33 cellular contexts compared by ENCODE assay signal in genomic region chr13:103983948-103984347, GRCh38.
"Had no signal": no experiment of that assay in that cellular context is flagged by ENCODE, and none has a peak within 500 bp of the region (broad histone marks: within the 10 kb centered on the region; RNA-seq: fewer than 3 reads in every experiment).

No MANE protein-coding gene starts in this region.

- H3K4me1 Mint-ChIP-seq: T-cell had no signal

- H3K9me3 ChIP-seq: MG63, SJCRH30 had no signal

- H3K36me3 Mint-ChIP-seq: T-cell had no signal

- H3K27ac ChIP-seq: RWPE1, SJCRH30, SK-N-MC had no signal

- H3K4me3 Mint-ChIP-seq: T-cell had no signal

- H3K36me3 ChIP-seq: MG63, SJCRH30 had no signal

- H3K27ac Mint-ChIP-seq: T-cell had no signal

- H3K4me1 ChIP-seq: SJCRH30 had no signal

- ATAC-seq: Panc1, PC-3, Right ventricle myocardium inferior, SK-N-SH treated with all-trans-retinoic acid at 6 μM for 48 hours, T-cell had no signal

- DNase-seq: Karpas-422, MG63, NCI-H1048, NCI-H1092 treated with DMSO at 0.1 percent for 48 hours, NCI-H1105 treated with DMSO at 0.1 percent for 48 hours, NCI-H1417, NCI-H1436, NCI-H146, NCI-H1694, NCI-H187, NCI-H1930, NCI-H2029 treated with DMSO at 0.1 percent for 48 hours, NCI-H2081 treated with DMSO at 0.1 percent for 48 hours, NCI-H2107, NCI-H2171, NCI-H226, NCI-H446 treated with DMSO at 0.1 percent for 48 hours, NCI-H510A, NCI-H524, NCI-H526, NCI-H69, NCI-H748 treated with DMSO at 0.1 percent for 48 hours, NCI-H82, PC-3, SHP77, SIG-M5, SJCRH30, T-cell had no signal

- H3K27me3 ChIP-seq: MG63, SJCRH30 had no signal

- H3K27me3 Mint-ChIP-seq: T-cell had no signal

- H3K4me3 ChIP-seq: MG63, SJCRH30, SK-N-MC had no signal
